1 cellular context compared by ENCODE assay signal in the genomic region with DNA sequence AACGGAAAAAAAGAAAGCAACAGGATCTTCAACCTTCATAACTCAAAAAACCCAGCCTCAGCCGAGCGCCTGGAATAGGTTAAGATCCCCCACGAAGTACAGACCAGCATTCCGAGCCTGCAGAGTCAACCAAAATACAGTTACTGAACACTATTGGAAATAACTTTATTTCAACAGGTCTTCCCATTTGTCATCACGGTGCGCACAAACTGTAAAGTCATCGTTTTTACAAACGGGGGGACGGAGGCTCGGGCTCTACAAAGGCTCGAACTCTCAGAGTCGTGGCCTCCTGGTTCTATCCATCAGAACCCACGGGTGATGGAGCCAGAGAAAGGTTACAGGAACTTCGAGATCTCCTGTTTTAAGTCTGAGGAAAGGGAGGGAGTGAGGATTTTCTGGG.
TF ChIP-seq lines count a peak whose summit lies in the region.

No MANE protein-coding gene starts in this region.

TF ChIP-seq in H1, 55 proteins besides CTCF, POLR2A, EP300 and RAD21:
- TF ChIP-seq NANOG (IDR thresholded peaks at IDR 0.05; ENCODE audit: insufficient read depth, low read depth, low read length, poor library complexity, severe bottlenecking) (no peak), RBBP5 (IDR thresholded peaks at IDR 0.05; ENCODE audit: borderline replicate concordance, low read depth, low read length) (no peak), SUZ12 (IDR thresholded peaks at IDR 0.05; ENCODE audit: low read length) (no peak), ZNF274 (IDR thresholded peaks at IDR 0.05; ENCODE audit: borderline replicate concordance, extremely low read depth, low read length) (no peak), POLR2AphosphoS5 (IDR thresholded peaks at IDR 0.05; ENCODE audit: low read depth, low read length) (no peak), KDM1A (IDR thresholded peaks at IDR 0.05; ENCODE audit: borderline replicate concordance, low read length) (no peak), EZH2 (IDR thresholded peaks at IDR 0.05; ENCODE audit: low read depth, low read length, severe bottlenecking) (no peak)
TF ChIP-seq in H1: peak in this region for 0.
